In genomic region chr19:45442408-45442926, GRCh38 we compare ENCODE assay signal across 8 cellular contexts. TPM values are rescaled to one million over a fixed set of nuclear protein-coding genes. Genes with fewer than 3 reads are reported as not detected.
DNase-seq lines count a peak whose midpoint lies in the region; TF ChIP-seq lines count a peak whose summit lies in the region.

No MANE protein-coding gene starts in this region.

- no peaks in the 10 kb centered on the region for H3K9me3 Mint-ChIP-seq in activated naive CD4-positive, alpha-beta T cell treated with anti-CD3 and anti-CD28 coated beads, Interleukin-2, amount 50 U/mL, for 24 hours

- DNase-seq in activated naive CD4-positive, alpha-beta T cell (lab: John Stamatoyannopoulos, UW): no peak
- DNase-seq in adrenal gland: no peak
- no peak for DNase-seq in tibial artery
- DNase-seq in GM10266 (ENCODE audit: extremely low spot score): no peak
- no peak for DNase-seq in RKO (ENCODE audit: low spot score)
- DNase-seq in NCI-H1417 (lab: John Stamatoyannopoulos, UW): no peak

- TF ChIP-seq CTCF in adrenal gland (IDR thresholded peaks at IDR 0.05): no peak
- no peak for TF ChIP-seq CTCF in tibial artery (IDR thresholded peaks at IDR 0.05)
- no peak for TF ChIP-seq CTCF in GM10266 (IDR thresholded peaks at IDR 0.05; ENCODE audit: control insufficient read depth, insufficient read depth, low read depth, missing control alignments)

- H3K27ac ChIP-seq in adrenal gland (peak overlapping the region in 3 of 5 donors; percentile 86 to 92 (median 92)), mucosa of rectum (ENCODE audit: low read depth in 2 of 2, low read length in 2 of 2) (peak overlapping the region; percentile 86 to 90), tibial artery (peak overlapping the region; percentile 95 to 96)

- H3K27ac Mint-ChIP-seq in activated naive CD4-positive, alpha-beta T cell treated with anti-CD3 and anti-CD28 coated beads, Interleukin-2, amount 50 U/mL, for 24 hours: peak overlapping the region; percentile 92

- no peak for TF ChIP-seq POLR2A in adrenal gland (IDR thresholded peaks at IDR 0.05)

- H3K9ac ChIP-seq in mucosa of rectum (ENCODE audit: low read depth in 1 of 2, low read length in 2 of 2): peak overlapping the region in 1 of 2 donors; percentile 79

- no peak overlapping the region for H3K4me3 ChIP-seq in adrenal gland
- no peak overlapping the region for H3K4me3 ChIP-seq in mucosa of rectum (ENCODE audit: low read length in 2 of 2)
- no peak overlapping the region for H3K4me3 ChIP-seq in tibial artery

- 61 to 73% (median 64%) methylated on average over 3 of the region's 3 CpGs for WGBS in adrenal gland, 4 donors

- H3K4me1 Mint-ChIP-seq in activated naive CD4-positive, alpha-beta T cell treated with anti-CD3 and anti-CD28 coated beads, Interleukin-2, amount 50 U/mL, for 24 hours: peaks cover 50% of the 10 kb centered on the region

- H3K9me3 ChIP-seq in adrenal gland (replicated peaks in 1 of 3): no peaks in the 10 kb centered on the region
- no peaks in the 10 kb centered on the region for H3K9me3 ChIP-seq in mucosa of rectum (ENCODE audit: control insufficient read depth in 2 of 2, low read length in 2 of 2)
- no peaks in the 10 kb centered on the region for H3K9me3 ChIP-seq in tibial artery

- H3K27me3 ChIP-seq in adrenal gland (no peaks in the 10 kb centered on the region), mucosa of rectum (ENCODE audit: control insufficient read depth in 2 of 2, insufficient read depth in 2 of 2, low read length in 2 of 2) (no peaks in the 10 kb centered on the region), tibial artery (no peaks in the 10 kb centered on the region)

- H3K4me1 ChIP-seq in adrenal gland (replicated peaks in 1 of 2) (peaks cover 17 to 21% of the 10 kb centered on the region in 2 donors), mucosa of rectum (ENCODE audit: control insufficient read depth in 2 of 2, insufficient read depth in 2 of 2, low read length in 2 of 2) (peaks cover 22 to 27% of the 10 kb centered on the region in 2 donors), tibial artery (peaks cover 5 to 34% (median 26%) of the 10 kb centered on the region in 4 donors)

- H3K36me3 ChIP-seq in adrenal gland (replicated peaks in 1 of 2): no peaks in the 10 kb centered on the region
- H3K36me3 ChIP-seq in mucosa of rectum (ENCODE audit: control insufficient read depth in 2 of 2, insufficient read depth in 2 of 2, low read length in 2 of 2): no peaks in the 10 kb centered on the region
- no peaks in the 10 kb centered on the region for H3K36me3 ChIP-seq in tibial artery

- H3K36me3 Mint-ChIP-seq in activated naive CD4-positive, alpha-beta T cell treated with anti-CD3 and anti-CD28 coated beads, Interleukin-2, amount 50 U/mL, for 24 hours: no peaks in the 10 kb centered on the region

- intact Hi-C loops in adrenal gland (cut with DNase I): loop anchor here in 1 of 2 donors (5.0 kb wide), 1 partner anchor 35 kb away; no protein-coding TSS in a partner anchor
- intact Hi-C loops in tibial artery (cut with DNase I; ENCODE audit: low total_unique reads): no loop called here

- no peaks in the 10 kb centered on the region for H3K27me3 Mint-ChIP-seq in activated naive CD4-positive, alpha-beta T cell treated with anti-CD3 and anti-CD28 coated beads, Interleukin-2, amount 50 U/mL, for 24 hours

- H3K4me3 Mint-ChIP-seq in activated naive CD4-positive, alpha-beta T cell treated with anti-CD3 and anti-CD28 coated beads, Interleukin-2, amount 50 U/mL, for 24 hours: peak overlapping the region; percentile 88

RNA-seq across cellular contexts. Expression of gene ERCC1, which starts 18.8 kb away (rescaled TPM):
- total RNA-seq in adrenal gland: 100 to 1,000 TPM in 2 of 8 donors, 10 to 100 TPM in 6; 63.6 to 107 (median 90.4) TPM
- 10 to 100 TPM; 62.9 to 89.2 (median 87.0) TPM for polyA plus RNA-seq in adrenal gland

RNA-seq across cellular contexts. Expression of gene FOSB, which starts 25.3 kb away (rescaled TPM):
- total RNA-seq in adrenal gland: 10 to 100 TPM in 1 of 8 donors, 1 to 10 TPM in 7; 1.0 to 21.7 (median 2.8) TPM
- polyA plus RNA-seq in adrenal gland: 10 to 100 TPM in 1 of 3 donors, 1 to 10 TPM in 1, under 1 TPM in 1; 0.95 to 11.1 (median 4.3) TPM

RNA-seq across cellular contexts. Expression of gene POLR1G, which starts 36.0 kb away (rescaled TPM):
- 1 to 10 TPM; 3.6 to 9.2 (median 6.7) TPM for total RNA-seq in adrenal gland
- 10 to 100 TPM in 1 of 3 donors, 1 to 10 TPM in 2; 3.1 to 11.3 (median 9.5) TPM for polyA plus RNA-seq in adrenal gland

RNA-seq across cellular contexts. Expression of gene PPP1R13L, which starts 37.6 kb away (rescaled TPM):
- total RNA-seq in adrenal gland: 10 to 100 TPM; 11.0 to 55.7 (median 37.1) TPM
- polyA plus RNA-seq in adrenal gland: 10 to 100 TPM; 11.9 to 95.2 (median 35.2) TPM

RNA-seq across cellular contexts. Expression of gene RTN2, which starts 54.4 kb away (rescaled TPM):
- 10 to 100 TPM in 7 of 8 donors, 1 to 10 TPM in 1; 8.6 to 65.8 (median 20.7) TPM for total RNA-seq in adrenal gland
- polyA plus RNA-seq in adrenal gland: 10 to 100 TPM in 1 of 3 donors, 1 to 10 TPM in 2; 4.8 to 11.8 (median 7.4) TPM
